15 cellular contexts compared by ENCODE assay signal in genomic region chr1:215529111-215529510, GRCh38. TPM values are rescaled to one million over a fixed set of nuclear protein-coding genes. Genes with fewer than 3 reads are reported as not detected.
DNase-seq lines count a peak whose midpoint lies in the region; ATAC-seq and TF ChIP-seq lines count a peak whose summit lies in the region.
"Had no signal": no experiment of that assay in that cellular context is flagged by ENCODE, and none has a peak within 500 bp of the region (broad histone marks: within the 10 kb centered on the region; RNA-seq: fewer than 3 reads in every experiment).

No MANE protein-coding gene starts in this region.

- H3K4me3 Mint-ChIP-seq in stimulated activated effector memory CD8-positive, alpha-beta T cell treated with anti-CD3 and anti-CD28 coated beads, Interleukin-12 subunit alpha, Interleukin-12 subunit beta, amount 100 ng/mL, for 72 hours = no peak overlapping the region
- no peak overlapping the region for H3K4me3 Mint-ChIP-seq in activated CD4-positive, alpha-beta memory T cell treated with anti-CD3 and anti-CD28 coated beads, Interleukin-2, amount 10 ng/mL, durations not matched to agents 7 days and 5 days
- H3K4me3 Mint-ChIP-seq: activated T-cell treated with anti-CD3 and anti-CD28 coated beads, Interleukin-2, amount 50 U/mL, for 4 hours had no signal

- H3K27ac Mint-ChIP-seq in stimulated activated effector memory CD8-positive, alpha-beta T cell treated with anti-CD3 and anti-CD28 coated beads, Interleukin-12 subunit alpha, Interleukin-12 subunit beta, amount 100 ng/mL, for 72 hours = no peak overlapping the region
- no peak overlapping the region for H3K27ac Mint-ChIP-seq in activated CD4-positive, alpha-beta memory T cell treated with anti-CD3 and anti-CD28 coated beads, Interleukin-2, amount 10 ng/mL, durations not matched to agents 7 days and 5 days

- POLR2A ChIA-PET in activated CD4-positive, alpha-beta memory T cell treated with anti-CD3 and anti-CD28 coated beads, Interleukin-2, amount 10 ng/mL, durations not matched to agents 7 days and 5 days (lab: Charles Lee) = no interaction called here

- no peak overlapping the region for H3K27ac ChIP-seq in dorsolateral prefrontal cortex
- H3K27ac ChIP-seq: ovary, transverse colon had no signal

- H3K27me3 ChIP-seq in dorsolateral prefrontal cortex = peaks cover 0 to 13% (median 0%) of the 10 kb centered on the region in 45 donors
- H3K27me3 ChIP-seq: ovary, transverse colon had no signal

- H3K9me3 Mint-ChIP-seq in stimulated activated effector memory CD8-positive, alpha-beta T cell treated with anti-CD3 and anti-CD28 coated beads, Interleukin-12 subunit alpha, Interleukin-12 subunit beta, amount 100 ng/mL, for 72 hours = no peaks in the 10 kb centered on the region
- no peaks in the 10 kb centered on the region for H3K9me3 Mint-ChIP-seq in activated CD4-positive, alpha-beta memory T cell treated with anti-CD3 and anti-CD28 coated beads, Interleukin-2, amount 10 ng/mL, durations not matched to agents 7 days and 5 days
- H3K9me3 Mint-ChIP-seq: activated T-cell treated with anti-CD3 and anti-CD28 coated beads, Interleukin-2, amount 50 U/mL, for 4 hours had no signal

- ATAC-seq in GM19395 (IDR thresholded peaks at IDR 0.05; ENCODE audit: unreplicated experiment) (peak; percentile 75), HG02798 (IDR thresholded peaks at IDR 0.05; ENCODE audit: poor library complexity, unreplicated experiment) (peak; percentile 57)
- ATAC-seq in stimulated activated effector memory CD8-positive, alpha-beta T cell treated with anti-CD3 and anti-CD28 coated beads, Interleukin-12 subunit alpha, Interleukin-12 subunit beta, amount 100 ng/mL, for 72 hours = peak; percentile 16
- ATAC-seq: activated T-cell treated with anti-CD3 and anti-CD28 coated beads, Interleukin-2, amount 50 U/mL, for 4 hours had no signal

- peak; percentile 8 for DNase-seq in HK-2 (ENCODE audit: unreplicated experiment)
- no peak for DNase-seq in stimulated activated effector memory CD8-positive, alpha-beta T cell treated with anti-CD3 and anti-CD28 coated beads, Interleukin-12 subunit alpha, Interleukin-12 subunit beta, amount 100 ng/mL, for 72 hours (ENCODE audit: low spot score in 2 of 2)
- DNase-seq in foreskin melanocyte = no peak
- no peak for DNase-seq in dorsolateral prefrontal cortex
- no peak for DNase-seq in activated CD4-positive, alpha-beta memory T cell treated with anti-CD3 and anti-CD28 coated beads, Interleukin-2, amount 10 ng/mL, durations not matched to agents 7 days and 5 days
- no peak for DNase-seq in DMS 273 (lab: John Stamatoyannopoulos, UW; ENCODE audit: unreplicated experiment)
- DNase-seq: activated CD4-positive, alpha-beta T cell treated with anti-CD3 and anti-CD28 coated beads, Interleukin-2, amount 50 U/mL, for 1 hour; activated T-cell treated with anti-CD3 and anti-CD28 coated beads, Interleukin-2, amount 50 U/mL, for 4 hours; C1 segment of cervical spinal cord; NCI-H1694 treated with DMSO at 0.1 percent for 48 hours; NCI-H446 treated with DMSO at 0.1 percent for 48 hours; ovary; transverse colon had no signal

- H3K4me1 Mint-ChIP-seq in stimulated activated effector memory CD8-positive, alpha-beta T cell treated with anti-CD3 and anti-CD28 coated beads, Interleukin-12 subunit alpha, Interleukin-12 subunit beta, amount 100 ng/mL, for 72 hours = no peaks in the 10 kb centered on the region
- H3K4me1 Mint-ChIP-seq in activated CD4-positive, alpha-beta memory T cell treated with anti-CD3 and anti-CD28 coated beads, Interleukin-2, amount 10 ng/mL, durations not matched to agents 7 days and 5 days = peaks cover 2% of the 10 kb centered on the region

- no peak overlapping the region for H3K4me3 ChIP-seq in dorsolateral prefrontal cortex
- H3K4me3 ChIP-seq: ovary, transverse colon had no signal

- intact Hi-C loops in dorsolateral prefrontal cortex (cut with DNase I) = loop anchor here (2.0 to 10.0 kb wide), 5 partner anchors 870 to 1317 kb away; no protein-coding TSS in a partner anchor

- no peaks in the 10 kb centered on the region for H3K36me3 Mint-ChIP-seq in stimulated activated effector memory CD8-positive, alpha-beta T cell treated with anti-CD3 and anti-CD28 coated beads, Interleukin-12 subunit alpha, Interleukin-12 subunit beta, amount 100 ng/mL, for 72 hours
- no peaks in the 10 kb centered on the region for H3K36me3 Mint-ChIP-seq in activated CD4-positive, alpha-beta memory T cell treated with anti-CD3 and anti-CD28 coated beads, Interleukin-2, amount 10 ng/mL, durations not matched to agents 7 days and 5 days (ENCODE audit: low read depth)

- CTCF ChIA-PET in activated CD4-positive, alpha-beta memory T cell treated with anti-CD3 and anti-CD28 coated beads, Interleukin-2, amount 10 ng/mL, durations not matched to agents 7 days and 5 days (lab: Charles Lee) = no interaction called here

- H3K27me3 Mint-ChIP-seq in activated CD4-positive, alpha-beta memory T cell treated with anti-CD3 and anti-CD28 coated beads, Interleukin-2, amount 10 ng/mL, durations not matched to agents 7 days and 5 days = peaks cover 11% of the 10 kb centered on the region

- no peak for TF ChIP-seq CTCF in dorsolateral prefrontal cortex (IDR thresholded peaks at IDR 0.05 in 54 of 56, conservative IDR thresholded peaks at IDR 0.05 in 2 of 56; ENCODE audit: low read depth in 1 of 56, partially characterized antibody in 56 of 56)

RNA-seq across cellular contexts. Expression of gene KCTD3, which starts 38.0 kb away (rescaled TPM):
- total RNA-seq in dorsolateral prefrontal cortex = 10 to 100 TPM; 28.8 to 79.4 (median 48.0) TPM
- 1 to 10 TPM; 3.4 TPM for total RNA-seq in activated CD4-positive, alpha-beta memory T cell treated with anti-CD3 and anti-CD28 coated beads, Interleukin-2, amount 10 ng/mL, durations not matched to agents 7 days and 5 days

Comparison
In these comparisons a context has a peak if more than half of its experiments do, and no peak if none do; other contexts are left out.
1. ATAC-seq: peak in every context shown above with its lines; median percentile 75 in GM19395; 57 in HG02798; 16 in stimulated activated effector memory CD8-positive, alpha-beta T cell treated with anti-CD3 and anti-CD28 coated beads, Interleukin-12 subunit alpha, Interleukin-12 subunit beta, amount 100 ng/mL, for 72 hours.
2. RNA of gene KCTD3, which starts 38.0 kb away (total RNA-seq): 28.8 to 79.4 TPM in dorsolateral prefrontal cortex; 3.4 TPM in activated CD4-positive, alpha-beta memory T cell treated with anti-CD3 and anti-CD28 coated beads, Interleukin-2, amount 10 ng/mL, durations not matched to agents 7 days and 5 days; every median in the first group is over 4 times any median in the second.